36 cellular contexts compared by ENCODE assay signal in the genomic region with DNA sequence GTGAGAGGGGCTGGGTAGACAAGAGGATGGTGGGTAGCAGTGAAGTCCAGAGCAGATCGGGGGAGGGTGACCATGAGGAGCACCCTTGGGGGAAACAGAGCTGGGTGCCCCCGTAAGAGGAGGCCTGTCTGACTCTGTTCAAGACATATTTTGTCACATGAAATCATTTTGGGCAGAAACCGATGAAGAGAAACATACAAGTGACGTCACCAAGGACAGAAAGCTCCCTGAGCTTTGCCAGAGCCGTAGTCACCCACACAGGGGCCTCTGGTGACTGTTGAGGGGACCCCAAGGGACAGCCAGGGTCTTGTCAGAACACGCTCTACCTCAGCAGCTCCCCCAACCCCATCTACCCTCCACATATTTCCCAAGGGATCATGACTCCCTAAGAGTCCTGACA. TPM values are rescaled to one million over a fixed set of nuclear protein-coding genes. Genes with fewer than 3 reads are reported as not detected.
"Had no signal": no experiment of that assay in that cellular context is flagged by ENCODE, and none has a peak within 500 bp of the region (broad histone marks: within the 10 kb centered on the region; RNA-seq: fewer than 3 reads in every experiment).

No MANE protein-coding gene starts in this region.

- H3K4me3 ChIP-seq: adrenal gland, body of pancreas, breast epithelium had no signal

- H3K4me1 ChIP-seq: adrenal gland, body of pancreas, breast epithelium had no signal

- ATAC-seq: activated CD8-positive, alpha-beta T cell treated with anti-CD3 and anti-CD28 coated beads for 36 hours; activated naive CD4-positive, alpha-beta T cell treated with anti-CD3 and anti-CD28 coated beads, Interleukin-2, amount 50 U/mL, for 72 hours; activated T-cell treated with anti-CD3 and anti-CD28 coated beads, Interleukin-2, amount 50 U/mL, for 4 hours; activated T-cell treated with anti-CD3 and anti-CD28 coated beads, Interleukin-2, amount 50 U/mL, for 72 hours; activated T-helper 17 cell treated with anti-CD3 and anti-CD28 coated beads, Interleukin-2, amount 50 U/mL, for 72 hours; body of pancreas had no signal

- H3K27me3 ChIP-seq: body of pancreas, brain microvascular endothelial cell, breast epithelium had no signal

- DNase-seq: activated B cell treated with CpG ODN at 0.5 μM for 24 hours; activated CD4-positive, alpha-beta memory T cell treated with anti-CD3 and anti-CD28 coated beads for 36 hours; activated CD4-positive, alpha-beta T cell treated with anti-CD3 and anti-CD28 coated beads for 4 hours; activated CD4-positive, alpha-beta T cell treated with anti-CD3 and anti-CD28 coated beads, Interleukin-2, amount 10 ng/mL, durations not matched to agents 24 days and 14 days; activated CD4-positive, alpha-beta T cell treated with anti-CD3 and anti-CD28 coated beads, Interleukin-2, amount 50 U/mL, for 1 hour; activated CD4-positive, alpha-beta T cell treated with anti-CD3 and anti-CD28 coated beads, Interleukin-2, amount 50 U/mL, for 4 hours; activated CD4-positive, CD25-positive, alpha-beta regulatory T cell treated with anti-CD3 and anti-CD28 coated beads, Interleukin-2, amount 50 U/mL, for 72 hours; activated CD8-positive, alpha-beta memory T cell treated with anti-CD3 and anti-CD28 coated beads, Interleukin-2, amount 50 U/mL, for 4 hours; activated CD8-positive, alpha-beta T cell treated with anti-CD3 and anti-CD28 coated beads for 36 hours; activated effector memory CD4-positive, alpha-beta T cell treated with anti-CD3 and anti-CD28 coated beads, Interleukin-2, amount 50 U/mL, for 16 hours; activated gamma-delta T cell treated with Interleukin-2 at 50 U/mL for 16 hours; activated naive CD4-positive, alpha-beta T cell; activated naive CD4-positive, alpha-beta T cell treated with anti-CD3 and anti-CD28 coated beads for 36 hours; activated naive CD4-positive, alpha-beta T cell treated with anti-CD3 and anti-CD28 coated beads, Interleukin-2, amount 50 U/mL, for 16 hours; activated naive CD8-positive, alpha-beta T cell treated with anti-CD3 and anti-CD28 coated beads for 36 hours; activated T-cell treated with anti-CD3 and anti-CD28 coated beads for 4 hours; activated T-cell treated with anti-CD3 and anti-CD28 coated beads, Interleukin-2, amount 50 U/mL, for 1 hour; activated T-cell treated with anti-CD3 and anti-CD28 coated beads, Interleukin-2, amount 50 U/mL, for 4 hours; activated T-cell treated with anti-CD3 and anti-CD28 coated beads, Interleukin-2, amount 50 U/mL, for 72 hours; adrenal gland; amniotic stem cell; aorta; body of pancreas; brain microvascular endothelial cell; central memory CD4-positive, alpha-beta T cell; T-helper 2 cell; T-helper 9 cell had no signal

- H3K27ac ChIP-seq: adrenal gland, body of pancreas, brain microvascular endothelial cell, breast epithelium, VCaP had no signal

- H3K36me3 ChIP-seq: adrenal gland, brain microvascular endothelial cell, breast epithelium had no signal

- H3K9me3 ChIP-seq: adrenal gland, body of pancreas, breast epithelium had no signal

- FAIRE-seq: astrocyte, TTC549 had no signal

RNA-seq across cellular contexts. Expression of a gene that starts 39.2 kb away (rescaled TPM):
- total RNA-seq: activated B cell treated with CpG ODN at 0.5 μM for 24 hours; activated CD4-positive, alpha-beta memory T cell treated with anti-CD3 and anti-CD28 coated beads for 36 hours; activated CD4-positive, alpha-beta T cell treated with anti-CD3 and anti-CD28 coated beads, Interleukin-2, amount 10 ng/mL, durations not matched to agents 24 days and 14 days; activated CD8-positive, alpha-beta memory T cell treated with anti-CD3 and anti-CD28 coated beads for 36 hours; activated CD8-positive, alpha-beta T cell treated with anti-CD3 and anti-CD28 coated beads for 36 hours; activated naive CD4-positive, alpha-beta T cell treated with anti-CD3 and anti-CD28 coated beads for 36 hours; activated naive CD4-positive, alpha-beta T cell treated with anti-CD3 and anti-CD28 coated beads, Interleukin-2, amount 50 U/mL, for 72 hours; activated naive CD8-positive, alpha-beta T cell treated with anti-CD3 and anti-CD28 coated beads for 36 hours; activated T-cell treated with anti-CD3 and anti-CD28 coated beads, Interleukin-2, amount 50 U/mL, for 4 hours; activated T-cell treated with anti-CD3 and anti-CD28 coated beads, Interleukin-2, amount 50 U/mL, for 72 hours; activated T-helper 1 cell treated with anti-CD3 and anti-CD28 coated beads, Interleukin-12 subunit alpha, Interleukin-12 subunit beta, Interleukin-2, Interleukin-4 antibody, amounts not matched to agents 30 ng/mL and 10 ng/mL and 1 ng/mL, durations not matched to agents 14 hours and 24 hours and 36 hours; activated T-helper 17 cell treated with anti-CD3 and anti-CD28 coated beads, Interleukin-2, amount 50 U/mL, for 72 hours; adrenal gland; aorta; astrocyte; body of pancreas; cardiac septum had no signal
- polyA plus RNA-seq: adrenal gland, aorta had no signal
